Comparison of ENCODE assay signal across 1 cellular context in the genomic region with DNA sequence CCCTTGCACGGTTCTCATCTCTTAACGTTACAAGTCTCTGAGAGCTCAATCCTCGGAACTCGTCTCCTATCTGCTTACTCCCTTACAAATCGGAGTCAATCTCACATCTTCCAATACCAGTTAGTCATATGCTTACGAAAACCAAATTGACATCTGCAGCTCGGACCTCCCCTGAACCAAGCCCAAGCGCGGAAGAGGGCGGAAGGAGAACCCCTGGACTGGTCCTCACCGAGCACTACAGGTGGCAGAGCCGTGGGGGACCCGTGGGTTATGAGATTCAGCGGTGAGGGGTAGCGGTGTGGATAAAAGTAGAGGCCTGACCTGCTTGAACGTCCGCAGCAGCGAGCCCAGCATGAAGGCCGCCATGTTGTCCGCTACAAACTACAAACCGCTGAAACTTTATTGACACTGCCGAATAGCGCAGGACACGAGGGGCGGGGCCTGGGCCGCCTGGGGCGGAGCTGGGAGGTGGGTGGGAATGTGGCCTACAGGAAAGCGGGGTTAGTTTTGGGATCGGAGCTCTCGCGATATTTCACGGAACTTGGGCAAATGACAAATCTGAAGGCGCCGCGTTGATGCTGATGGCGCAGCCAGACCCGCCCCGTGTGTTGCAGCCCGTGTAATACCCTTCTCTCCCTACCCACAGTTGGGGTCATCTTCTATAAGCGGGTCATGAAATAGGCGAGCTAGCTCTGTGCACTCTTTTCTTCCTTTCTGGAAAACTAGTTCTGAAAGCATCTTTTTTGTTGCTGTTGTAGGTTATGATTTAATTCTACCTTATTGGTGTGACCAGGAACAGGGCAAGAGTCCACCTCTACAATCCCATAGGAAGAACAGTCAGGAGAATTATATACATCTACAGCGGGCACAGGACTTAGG.
TF ChIP-seq lines count a peak whose summit lies in the region.

TSS of gene MRPS14 (minus strand) at position 383 of the 879 bp plus-strand sequence. CDS start at position 366, 17 bp downstream.

TF ChIP-seq in SK-N-SH, 30 proteins besides CTCF, POLR2A, EP300 and RAD21 (continued from another document):
- TF ChIP-seq, protein P1, sequence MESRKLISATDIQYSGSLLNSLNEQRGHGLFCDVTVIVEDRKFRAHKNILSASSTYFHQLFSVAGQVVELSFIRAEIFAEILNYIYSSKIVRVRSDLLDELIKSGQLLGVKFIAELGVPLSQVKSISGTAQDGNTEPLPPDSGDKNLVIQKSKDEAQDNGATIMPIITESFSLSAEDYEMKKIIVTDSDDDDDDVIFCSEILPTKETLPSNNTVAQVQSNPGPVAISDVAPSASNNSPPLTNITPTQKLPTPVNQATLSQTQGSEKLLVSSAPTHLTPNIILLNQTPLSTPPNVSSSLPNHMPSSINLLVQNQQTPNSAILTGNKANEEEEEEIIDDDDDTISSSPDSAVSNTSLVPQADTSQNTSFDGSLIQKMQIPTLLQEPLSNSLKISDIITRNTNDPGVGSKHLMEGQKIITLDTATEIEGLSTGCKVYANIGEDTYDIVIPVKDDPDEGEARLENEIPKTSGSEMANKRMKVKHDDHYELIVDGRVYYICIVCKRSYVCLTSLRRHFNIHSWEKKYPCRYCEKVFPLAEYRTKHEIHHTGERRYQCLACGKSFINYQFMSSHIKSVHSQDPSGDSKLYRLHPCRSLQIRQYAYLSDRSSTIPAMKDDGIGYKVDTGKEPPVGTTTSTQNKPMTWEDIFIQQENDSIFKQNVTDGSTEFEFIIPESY (IDR thresholded peaks at IDR 0.05; ENCODE audit: borderline replicate concordance, low read depth) = peak; percentile 97
- TF ChIP-seq SIN3A (IDR thresholded peaks at IDR 0.05; ENCODE audit: borderline replicate concordance, low read depth, low read length) = 0 out of 2 replicates have a peak, but pooled peaks have one; percentile 93
- TF ChIP-seq RFX5 (IDR thresholded peaks at IDR 0.05; ENCODE audit: low read length) = no peak
- peak; percentile 88 for TF ChIP-seq POLR2AphosphoS5 (IDR thresholded peaks at IDR 0.05; ENCODE audit: low read depth, low read length)
- TF ChIP-seq CHD2 (IDR thresholded peaks at IDR 0.05; ENCODE audit: low read length, partially characterized antibody) = peak; percentile 99
- TF ChIP-seq ELF1 (IDR thresholded peaks at IDR 0.05) = 0 out of 2 replicates have a peak, but pooled peaks have one; percentile 34
- TF ChIP-seq FOXM1 (IDR thresholded peaks at IDR 0.05; ENCODE audit: low read depth) = no peak
- TF ChIP-seq MEF2A (IDR thresholded peaks at IDR 0.05; ENCODE audit: borderline replicate concordance, low read depth) = no peak
- TF ChIP-seq, protein P2, sequence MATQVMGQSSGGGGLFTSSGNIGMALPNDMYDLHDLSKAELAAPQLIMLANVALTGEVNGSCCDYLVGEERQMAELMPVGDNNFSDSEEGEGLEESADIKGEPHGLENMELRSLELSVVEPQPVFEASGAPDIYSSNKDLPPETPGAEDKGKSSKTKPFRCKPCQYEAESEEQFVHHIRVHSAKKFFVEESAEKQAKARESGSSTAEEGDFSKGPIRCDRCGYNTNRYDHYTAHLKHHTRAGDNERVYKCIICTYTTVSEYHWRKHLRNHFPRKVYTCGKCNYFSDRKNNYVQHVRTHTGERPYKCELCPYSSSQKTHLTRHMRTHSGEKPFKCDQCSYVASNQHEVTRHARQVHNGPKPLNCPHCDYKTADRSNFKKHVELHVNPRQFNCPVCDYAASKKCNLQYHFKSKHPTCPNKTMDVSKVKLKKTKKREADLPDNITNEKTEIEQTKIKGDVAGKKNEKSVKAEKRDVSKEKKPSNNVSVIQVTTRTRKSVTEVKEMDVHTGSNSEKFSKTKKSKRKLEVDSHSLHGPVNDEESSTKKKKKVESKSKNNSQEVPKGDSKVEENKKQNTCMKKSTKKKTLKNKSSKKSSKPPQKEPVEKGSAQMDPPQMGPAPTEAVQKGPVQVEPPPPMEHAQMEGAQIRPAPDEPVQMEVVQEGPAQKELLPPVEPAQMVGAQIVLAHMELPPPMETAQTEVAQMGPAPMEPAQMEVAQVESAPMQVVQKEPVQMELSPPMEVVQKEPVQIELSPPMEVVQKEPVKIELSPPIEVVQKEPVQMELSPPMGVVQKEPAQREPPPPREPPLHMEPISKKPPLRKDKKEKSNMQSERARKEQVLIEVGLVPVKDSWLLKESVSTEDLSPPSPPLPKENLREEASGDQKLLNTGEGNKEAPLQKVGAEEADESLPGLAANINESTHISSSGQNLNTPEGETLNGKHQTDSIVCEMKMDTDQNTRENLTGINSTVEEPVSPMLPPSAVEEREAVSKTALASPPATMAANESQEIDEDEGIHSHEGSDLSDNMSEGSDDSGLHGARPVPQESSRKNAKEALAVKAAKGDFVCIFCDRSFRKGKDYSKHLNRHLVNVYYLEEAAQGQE (IDR thresholded peaks at IDR 0.05; ENCODE audit: low read depth, low read length) = peak; percentile 60; the same call in 1 of the 2 replicates
- TF ChIP-seq TEAD4 (IDR thresholded peaks at IDR 0.05; ENCODE audit: borderline replicate concordance, insufficient read depth) = 0 out of 2 replicates have a peak, but pooled peaks have one; percentile 37
